16 cellular contexts compared by ENCODE assay signal in the genomic region with DNA sequence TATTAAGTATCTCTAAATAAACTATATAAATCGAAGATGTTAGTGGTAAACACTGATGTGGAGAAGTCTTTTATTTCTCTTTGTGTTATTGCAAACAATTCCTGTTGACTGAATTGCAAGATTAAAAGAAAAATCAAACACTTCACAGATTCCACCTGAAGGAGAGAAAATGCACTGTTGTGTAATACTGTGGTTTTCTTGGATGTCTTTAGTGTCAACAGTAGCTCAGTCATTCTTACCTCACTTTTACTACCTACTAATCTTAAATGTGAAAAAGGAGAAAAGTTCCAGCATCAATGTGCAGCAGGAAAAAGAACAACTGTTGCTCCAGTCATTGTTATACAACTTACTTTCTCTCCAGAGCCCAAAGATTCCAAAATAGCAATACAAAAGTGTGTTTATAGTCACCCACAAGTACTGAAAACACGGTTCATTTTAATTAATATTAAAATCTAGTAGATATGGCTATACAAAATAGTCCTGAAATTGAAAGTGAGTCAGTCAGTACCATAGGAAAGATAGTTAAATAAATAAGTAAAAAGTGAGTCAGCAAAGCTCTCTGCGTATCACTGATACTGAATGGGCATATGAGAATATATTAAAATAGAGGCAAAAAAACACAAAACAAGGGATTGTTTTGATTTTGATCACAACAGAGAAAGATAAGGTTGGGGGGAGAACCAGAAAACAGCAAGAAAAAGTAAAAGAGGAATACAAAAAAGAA.
DNase-seq lines count a peak whose midpoint lies in the region; ATAC-seq and TF ChIP-seq lines count a peak whose summit lies in the region.
"Had no signal": no experiment of that assay in that cellular context is flagged by ENCODE, and none has a peak within 500 bp of the region (broad histone marks: within the 10 kb centered on the region; RNA-seq: fewer than 3 reads in every experiment).

No MANE protein-coding gene starts in this region.

- POLR2A ChIA-PET in PC-9 (lab: Charles Lee; ENCODE audit: unreplicated experiment): no interaction called here

- peaks cover 9% of the 10 kb centered on the region for H3K4me1 Mint-ChIP-seq in activated T-cell treated with anti-CD3 and anti-CD28 coated beads, Interleukin-2, amount 50 U/mL, for 24 hours (ENCODE audit: low read depth)
- no peaks in the 10 kb centered on the region for H3K4me1 Mint-ChIP-seq in activated T-cell treated with anti-CD3 and anti-CD28 coated beads, Interleukin-2, amount 50 U/mL, for 72 hours (ENCODE audit: low read depth)
- H3K4me1 Mint-ChIP-seq: activated B cell treated with CpG ODN at 0.5 μM for 24 hours had no signal

- peaks cover 20% of the 10 kb centered on the region for H3K4me1 ChIP-seq in PC-9 (replicated peaks; ENCODE audit: insufficient read depth)
- H3K4me1 ChIP-seq in psoas muscle: peaks cover 5% of the 10 kb centered on the region

- H3K36me3 ChIP-seq in PC-9 (ENCODE audit: low read depth): 0 out of 2 replicates have a peak, but pooled peaks cover 14% of the 10 kb centered on the region
- peaks cover 0 to 75% of the 10 kb centered on the region in 2 donors for H3K36me3 ChIP-seq in psoas muscle (ENCODE audit: insufficient read depth in 1 of 2, low read depth in 1 of 2)

- no peak overlapping the region for H2AFZ ChIP-seq in PC-9

- H3K27me3 Mint-ChIP-seq in activated T-cell treated with anti-CD3 and anti-CD28 coated beads, Interleukin-2, amount 50 U/mL, for 24 hours: no peaks in the 10 kb centered on the region
- H3K27me3 Mint-ChIP-seq in activated T-cell treated with anti-CD3 and anti-CD28 coated beads, Interleukin-2, amount 50 U/mL, for 72 hours (ENCODE audit: low read depth): no peaks in the 10 kb centered on the region
- H3K27me3 Mint-ChIP-seq: activated B cell treated with CpG ODN at 0.5 μM for 24 hours had no signal

- H3K4me3 ChIP-seq in PC-9 (no peak overlapping the region), choroid plexus epithelial cell (ENCODE audit: low read depth, low read length) (no peak overlapping the region), psoas muscle (no peak overlapping the region)
- H3K4me3 ChIP-seq: dorsolateral prefrontal cortex had no signal

- 96 to 99% (median 96%) methylated on average over 3 of the region's 3 CpGs for WGBS in psoas muscle, 3 donors

- H3K27me3 ChIP-seq in PC-9 (ENCODE audit: insufficient read depth, low read depth): no peaks in the 10 kb centered on the region
- no peaks in the 10 kb centered on the region for H3K27me3 ChIP-seq in psoas muscle (ENCODE audit: insufficient read depth in 3 of 3, low read length in 2 of 3)
- H3K27me3 ChIP-seq: dorsolateral prefrontal cortex had no signal

- H4K20me1 ChIP-seq in PC-9 (ENCODE audit: insufficient read depth): peaks cover 5% of the 10 kb centered on the region

- H3K9me3 ChIP-seq in PC-9 (ENCODE audit: insufficient read depth, low read depth): no peaks in the 10 kb centered on the region
- no peaks in the 10 kb centered on the region for H3K9me3 ChIP-seq in psoas muscle

- DNase-seq in activated T-cell treated with anti-CD3 and anti-CD28 coated beads, Interleukin-2, amount 50 U/mL, for 24 hours: no peak
- DNase-seq in activated T-cell treated with anti-CD3 and anti-CD28 coated beads, Interleukin-2, amount 50 U/mL, for 72 hours: no peak
- DNase-seq in PC-9 (peak in 1 of 2 experiments; percentile 55), choroid plexus epithelial cell (ENCODE audit: low read depth) (peak; percentile 51), renal cortical epithelial cell (ENCODE audit: low read depth) (peak; percentile 82), psoas muscle (no peak), DMS153 (lab: John Stamatoyannopoulos, UW) (no peak)
- no peak for DNase-seq in stimulated activated CD4-positive, alpha-beta T cell treated with anti-CD3 and anti-CD28 coated beads, Interleukin-1b, Interleukin-23, amount 100 ng/mL, for 48 hours
- DNase-seq: activated B cell treated with CpG ODN at 0.5 μM for 24 hours; activated T-cell treated with anti-CD3 and anti-CD28 coated beads for 4 hours; dorsolateral prefrontal cortex; foreskin melanocyte; GOT3; NCI-H146; stimulated activated naive CD4-positive, alpha-beta T cell; SW 1271 had no signal

- H3K36me3 Mint-ChIP-seq in activated T-cell treated with anti-CD3 and anti-CD28 coated beads, Interleukin-2, amount 50 U/mL, for 24 hours (ENCODE audit: low read depth): peaks cover 83% of the 10 kb centered on the region
- peaks cover 0 to 20% of the 10 kb centered on the region in 2 donors for H3K36me3 Mint-ChIP-seq in activated T-cell treated with anti-CD3 and anti-CD28 coated beads, Interleukin-2, amount 50 U/mL, for 72 hours (ENCODE audit: insufficient read depth in 2 of 2)

- CTCF ChIA-PET in PC-9 (lab: Charles Lee): no interaction called here

- TF ChIP-seq CTCF in PC-9 (conservative IDR thresholded peaks at IDR 0.05) (no peak), choroid plexus epithelial cell (conservative IDR thresholded peaks at IDR 0.05; ENCODE audit: low read depth, low read length) (no peak), psoas muscle (IDR thresholded peaks at IDR 0.05) (no peak)

- H3K4me3 Mint-ChIP-seq in activated T-cell treated with anti-CD3 and anti-CD28 coated beads, Interleukin-2, amount 50 U/mL, for 24 hours: no peak overlapping the region
- no peak overlapping the region for H3K4me3 Mint-ChIP-seq in activated T-cell treated with anti-CD3 and anti-CD28 coated beads, Interleukin-2, amount 50 U/mL, for 72 hours
- H3K4me3 Mint-ChIP-seq: activated B cell treated with CpG ODN at 0.5 μM for 24 hours had no signal

- H3K27ac Mint-ChIP-seq in activated T-cell treated with anti-CD3 and anti-CD28 coated beads, Interleukin-2, amount 50 U/mL, for 24 hours: peak overlapping the region; percentile 39
- no peak overlapping the region for H3K27ac Mint-ChIP-seq in activated T-cell treated with anti-CD3 and anti-CD28 coated beads, Interleukin-2, amount 50 U/mL, for 72 hours
- H3K27ac Mint-ChIP-seq: activated B cell treated with CpG ODN at 0.5 μM for 24 hours had no signal

- H3K9me3 Mint-ChIP-seq in activated T-cell treated with anti-CD3 and anti-CD28 coated beads, Interleukin-2, amount 50 U/mL, for 24 hours: no peaks in the 10 kb centered on the region
- no peaks in the 10 kb centered on the region for H3K9me3 Mint-ChIP-seq in activated T-cell treated with anti-CD3 and anti-CD28 coated beads, Interleukin-2, amount 50 U/mL, for 72 hours
- H3K9me3 Mint-ChIP-seq: activated B cell treated with CpG ODN at 0.5 μM for 24 hours had no signal

- BruUV-seq in PC-9 (replicated peaks; lab: Mats Ljungman, UMichigan): no TSS peak

- peak overlapping the region; percentile 79 for H3K27ac ChIP-seq in PC-9
- H3K27ac ChIP-seq in psoas muscle: no peak overlapping the region

- no peak for ATAC-seq in activated T-cell treated with anti-CD3 and anti-CD28 coated beads, Interleukin-2, amount 50 U/mL, for 72 hours (replicated peaks in 1 of 2)
- no peak for ATAC-seq in psoas muscle

- intact Hi-C loops in PC-9 (cut with micrococcal nuclease; ENCODE audit: unreplicated experiment) (no loop called here), psoas muscle (cut with DNase I) (no loop called here)

- no peaks in the 10 kb centered on the region for H3K79me2 ChIP-seq in PC-9 (ENCODE audit: low read depth)

- peak overlapping the region; percentile 12; the same call in 1 of the 2 replicates for H3K4me2 ChIP-seq in PC-9

- no peaks in the 10 kb centered on the region for H3K9me2 ChIP-seq in PC-9 (ENCODE audit: insufficient read depth)

- H3F3A ChIP-seq in PC-9 (ENCODE audit: insufficient read depth, low read depth): peaks cover 26% of the 10 kb centered on the region

Comparison
In these comparisons a context has a peak if more than half of its experiments do, and no peak if none do; other contexts are left out.
1. DNase-seq: peak in choroid plexus epithelial cell (single experiment) and renal cortical epithelial cell (single experiment); none in activated T-cell treated with anti-CD3 and anti-CD28 coated beads, Interleukin-2, amount 50 U/mL, for 24 hours (single experiment), activated T-cell treated with anti-CD3 and anti-CD28 coated beads, Interleukin-2, amount 50 U/mL, for 72 hours (0 of 2), psoas muscle (0 of 2), DMS153 (single experiment) and stimulated activated CD4-positive, alpha-beta T cell treated with anti-CD3 and anti-CD28 coated beads, Interleukin-1b, Interleukin-23, amount 100 ng/mL, for 48 hours (single experiment).